Comparison of ENCODE assay signal across 19 cellular contexts in genomic region chr12:33575346-33575745, GRCh38.
"Had no signal": no experiment of that assay in that cellular context is flagged by ENCODE, and none has a peak within 500 bp of the region (broad histone marks: within the 10 kb centered on the region; RNA-seq: fewer than 3 reads in every experiment).

No MANE protein-coding gene starts in this region.

- H3K4me1 Mint-ChIP-seq: mesothelial cell of epicardium, neural progenitor cell had no signal

- H3K27ac ChIP-seq: heart right ventricle, neural progenitor cell, ovary, right atrium auricular region, sigmoid colon, skin epidermis, stomach, thoracic aorta, transverse colon had no signal

- H3K9me3 ChIP-seq: heart right ventricle, ovary, right atrium auricular region, sigmoid colon, thoracic aorta, transverse colon had no signal

- H3K27me3 Mint-ChIP-seq: dendritic cell treated with granulocyte-macrophage colony-stimulating factor and Interleukin-4, amounts not matched to agents 40 ng/mL and 50 ng/mL, for 4 days; natural killer cell treated with Interleukin-12 subunit alpha and Interleukin-12 subunit beta and Interleukin-15 and Interleukin-18, amount 100 ng/mL, for 72 hours had no signal

- H3K4me1 ChIP-seq: heart right ventricle, neural progenitor cell, right atrium auricular region, sigmoid colon, stomach, transverse colon had no signal

- H3K9me3 Mint-ChIP-seq: dendritic cell treated with granulocyte-macrophage colony-stimulating factor and Interleukin-4, amounts not matched to agents 40 ng/mL and 50 ng/mL, for 4 days had no signal

- H3K36me3 Mint-ChIP-seq: natural killer cell treated with Interleukin-12 subunit alpha and Interleukin-12 subunit beta and Interleukin-15 and Interleukin-18, amount 100 ng/mL, for 72 hours; neural progenitor cell had no signal

- H3K27ac Mint-ChIP-seq: dendritic cell treated with granulocyte-macrophage colony-stimulating factor and Interleukin-4, amounts not matched to agents 40 ng/mL and 50 ng/mL, for 4 days; mesothelial cell of epicardium; natural killer cell treated with Interleukin-12 subunit alpha and Interleukin-12 subunit beta and Interleukin-15 and Interleukin-18, amount 100 ng/mL, for 72 hours; neural progenitor cell had no signal

- H3K4me3 Mint-ChIP-seq: dendritic cell treated with granulocyte-macrophage colony-stimulating factor and Interleukin-4, amounts not matched to agents 40 ng/mL and 50 ng/mL, for 4 days; mesothelial cell of epicardium; natural killer cell treated with Interleukin-12 subunit alpha and Interleukin-12 subunit beta and Interleukin-15 and Interleukin-18, amount 100 ng/mL, for 72 hours; neural progenitor cell had no signal

- H3K36me3 ChIP-seq: heart right ventricle, neural progenitor cell, ovary, right atrium auricular region, sigmoid colon, stomach, thoracic aorta, transverse colon had no signal

- ATAC-seq: heart right ventricle; left lobe of liver; natural killer cell treated with Interleukin-12 subunit alpha and Interleukin-12 subunit beta and Interleukin-15 and Interleukin-18, amount 100 ng/mL, for 72 hours had no signal

- H3K27me3 ChIP-seq: heart right ventricle, neural progenitor cell, ovary, right atrium auricular region, sigmoid colon, stomach, transverse colon had no signal

- H3K4me3 ChIP-seq: heart right ventricle, neural progenitor cell, ovary, right atrium auricular region, sigmoid colon, skin epidermis, stomach, thoracic aorta, transverse colon had no signal

- DNase-seq: effector CD4-positive, alpha-beta T cell; heart right ventricle; islet precursor cell; nucleus accumbens; ovary; sigmoid colon; stimulated activated CD4-positive, alpha-beta T cell treated with anti-CD3 and anti-CD28 coated beads, Interleukin-12 subunit alpha, Interleukin-12 subunit beta, amount 100 ng/mL, for 4 hours; stimulated activated naive CD4-positive, alpha-beta T cell; stomach; substantia nigra; transverse colon had no signal

- H3K9ac ChIP-seq: neural progenitor cell had no signal
